Comparison of ENCODE assay signal across 8 cellular contexts in genomic region chr1:174726167-174726879, GRCh38.
DNase-seq lines count a peak whose midpoint lies in the region; ATAC-seq and TF ChIP-seq lines count a peak whose summit lies in the region.

No MANE protein-coding gene starts in this region.

- BruUV-seq in A673 (replicated peaks; lab: Mats Ljungman, UMichigan): no TSS peak

- H3K36me3 ChIP-seq in A673 (ENCODE audit: insufficient read depth, low read length, poor library complexity, severe bottlenecking): no peaks in the 10 kb centered on the region

- no peak overlapping the region for H3K27ac ChIP-seq in A673 (ENCODE audit: low read depth, low read length, poor library complexity, severe bottlenecking)

- POLR2A ChIA-PET in A673 (lab: Charles Lee; ENCODE audit: low non-redundant PET): no interaction called here

- intact Hi-C loops in A673 (cut with micrococcal nuclease; ENCODE audit: unreplicated experiment) (loop anchor here (1.0 kb wide), 2 partner anchors 464 to 468 kb away; no protein-coding TSS in a partner anchor), posterior cingulate gyrus (cut with DNase I) (loop anchor here (1.0 kb wide), 1 partner anchor 464 kb away; no protein-coding TSS in a partner anchor)

- no peak for ATAC-seq in GM18861 (IDR thresholded peaks at IDR 0.05; ENCODE audit: unreplicated experiment)
- ATAC-seq in GM21723 (IDR thresholded peaks at IDR 0.05; ENCODE audit: unreplicated experiment): no peak

- H3K27me3 ChIP-seq in A673 (replicated peaks; ENCODE audit: insufficient read depth, low read depth, low read length, poor library complexity): no peaks in the 10 kb centered on the region

- no peaks in the 10 kb centered on the region for H3K9me3 ChIP-seq in A673 (ENCODE audit: low read depth, low read length, poor library complexity, severe bottlenecking)

- peak; percentile 68 for TF ChIP-seq CTCF in A673 (conservative IDR thresholded peaks at IDR 0.05; ENCODE audit: low read depth, low read length)
- no peak for TF ChIP-seq CTCF in GM20000 (IDR thresholded peaks at IDR 0.05; ENCODE audit: extremely low read depth, missing control alignments)

- H3K4me1 ChIP-seq in A673 (ENCODE audit: insufficient read depth, low read length, poor library complexity, severe bottlenecking): no peaks in the 10 kb centered on the region

- H3K4me3 ChIP-seq in A673 (ENCODE audit: low read depth, low read length, poor library complexity, severe bottlenecking): no peak overlapping the region

- CTCF ChIA-PET in A673 (lab: Charles Lee): interaction anchor here (1.4 kb wide), 1 partner anchor 463 kb away, joined by 41 read pairs; no protein-coding TSS in a partner anchor

- peak; percentile 53 for DNase-seq in A673 (ENCODE audit: low spot score)
- peak; percentile 25 for DNase-seq in GM20000 (ENCODE audit: low spot score)
- DNase-seq in RPMI7951 (ENCODE audit: low read depth): peak; percentile 29
- DNase-seq in foreskin melanocyte: peak; percentile 27
- DNase-seq in stimulated activated CD4-positive, alpha-beta T cell treated with anti-CD3 and anti-CD28 coated beads, Interleukin-1b, Interleukin-23, amount 100 ng/mL, for 48 hours: no peak
- no peak for DNase-seq in posterior cingulate gyrus

Comparison
In these comparisons a context has a peak if more than half of its experiments do, and no peak if none do; other contexts are left out.
1. DNase-seq: peak in A673 (single experiment), GM20000 (single experiment), RPMI7951 (single experiment) and foreskin melanocyte (single experiment); none in stimulated activated CD4-positive, alpha-beta T cell treated with anti-CD3 and anti-CD28 coated beads, Interleukin-1b, Interleukin-23, amount 100 ng/mL, for 48 hours (single experiment) and posterior cingulate gyrus (0 of 10).